ENCODE assay signal across 10 cellular contexts in genomic region chr1:53777272-53777671, GRCh38.
ATAC-seq and TF ChIP-seq lines count a peak whose summit lies in the region.
"Had no signal": no experiment of that assay in that cellular context is flagged by ENCODE, and none has a peak within 500 bp of the region (broad histone marks: within the 10 kb centered on the region; RNA-seq: fewer than 3 reads in every experiment).

No MANE protein-coding gene starts in this region.

- no peak overlapping the region for H3K27ac ChIP-seq in HEK293 (ENCODE audit: extremely low read depth, low read depth, low read length)
- H3K27ac ChIP-seq: 22Rv1; A549; BLaER1; BLaER1 treated with 17β-estradiol and CSF1 and Interleukin-3, amounts not matched to agents 10 nM and 100 nM; C4-2B had no signal

- POLR2A ChIA-PET in HEK293 (lab: Yijun Ruan, JAX), result no interaction called here

- H3K4me3 ChIP-seq in HEK293 (ENCODE audit: low read depth, low read length), result no peak overlapping the region
- H3K4me3 ChIP-seq: A549; BLaER1; BLaER1 treated with 17β-estradiol and CSF1 and Interleukin-3, amounts not matched to agents 10 nM and 100 nM had no signal

- CTCF ChIA-PET in HEK293 (lab: Yijun Ruan, JAX), result interaction anchor here (0.6 kb wide), 1 partner anchor 518 kb away, joined by 4 read pairs; no protein-coding TSS in a partner anchor

- H3K36me3 ChIP-seq in HEK293 (ENCODE audit: control insufficient read depth in 2 of 2, insufficient read depth in 1 of 2, low read length in 2 of 2), result peaks cover 34 to 46% of the 10 kb centered on the region in 2 experiments
- H3K36me3 ChIP-seq: BE2C had no signal

- TF ChIP-seq CTCF in HEK293 (tag by site-specific recombination; IDR thresholded peaks at IDR 0.05), result no peak

- no peaks in the 10 kb centered on the region for H3K4me1 ChIP-seq in HEK293 (ENCODE audit: control insufficient read depth, insufficient read depth, low read length)
- H3K4me1 ChIP-seq: A549, BE2C, BLaER1, Caco-2 had no signal

- H3K9me3 ChIP-seq in HEK293 (ENCODE audit: control insufficient read depth, insufficient read depth, low read depth, low read length), result no peaks in the 10 kb centered on the region
- H3K9me3 ChIP-seq: A549; BE2C; BLaER1; BLaER1 treated with 17β-estradiol and CSF1 and Interleukin-3, amounts not matched to agents 10 nM and 100 nM; Caco-2 had no signal

- ATAC-seq in GM19463 (IDR thresholded peaks at IDR 0.05; ENCODE audit: unreplicated experiment), result no peak
- ATAC-seq: A549; CD8-positive, alpha-beta T cell had no signal

TF ChIP-seq in HEK293, 187 proteins besides CTCF, POLR2A, EP300 and RAD21:
- TF ChIP-seq TCF7L2 (IDR thresholded peaks at IDR 0.05; ENCODE audit: borderline replicate concordance, low read depth, low read length), result no peak
- peak; percentile 95 for TF ChIP-seq ZNF133 (tag by site-specific recombination; IDR thresholded peaks at IDR 0.05)
- no peak for TF ChIP-seq ZFP69B (tag by site-specific recombination; IDR thresholded peaks at IDR 0.05)
- no peak for TF ChIP-seq ZNF2 (tag by site-specific recombination; IDR thresholded peaks at IDR 0.05)
- TF ChIP-seq ZNF140 (tag by site-specific recombination; IDR thresholded peaks at IDR 0.05), result no peak
- no peak for TF ChIP-seq ZNF544 (tag by site-specific recombination; IDR thresholded peaks at IDR 0.05)
